ENCODE assay signal across 10 cellular contexts in the genomic region with DNA sequence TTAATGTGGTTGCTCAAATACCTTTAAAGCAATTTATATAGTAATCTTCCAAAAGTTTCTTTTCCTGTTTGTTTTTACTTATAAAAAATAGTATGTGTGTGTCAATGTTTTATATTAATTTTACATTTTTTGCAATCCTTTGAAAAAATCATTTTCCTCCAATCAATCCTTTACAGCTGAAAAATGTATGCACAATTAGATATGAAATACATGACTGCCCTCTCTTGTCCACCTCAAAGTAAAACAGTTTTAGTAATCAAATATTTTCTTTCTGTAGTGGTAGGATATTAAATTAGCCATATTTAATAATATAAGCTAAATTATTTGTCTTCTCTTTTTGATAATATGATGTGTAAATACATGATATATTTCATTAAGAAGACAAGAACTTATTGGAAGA.
A peak's percentile ranks its signal among the peaks of the same experiment; 100 is the strongest.
DNase-seq lines count a peak whose midpoint lies in the region; ATAC-seq, FAIRE-seq and TF ChIP-seq lines count a peak whose summit lies in the region.
"Had no signal": no experiment of that assay in that cellular context is flagged by ENCODE, and none has a peak within 500 bp of the region (broad histone marks: within the 10 kb centered on the region; RNA-seq: fewer than 3 reads in every experiment).

No MANE protein-coding gene starts in this region.

- H3K4me1 ChIP-seq in Peyer's patch: no peaks in the 10 kb centered on the region

- H3K36me3 ChIP-seq in Peyer's patch (no peaks in the 10 kb centered on the region), H7 (replicated peaks; ENCODE audit: control insufficient read depth, insufficient read depth, low read length) (no peaks in the 10 kb centered on the region)

- no peak overlapping the region for H3K27ac ChIP-seq in Peyer's patch

- H3K27me3 ChIP-seq in Peyer's patch: no peaks in the 10 kb centered on the region
- H3K27me3 ChIP-seq in H7 (ENCODE audit: control insufficient read depth, insufficient read depth, low read length): no peaks in the 10 kb centered on the region

- TF ChIP-seq POLR2A in Peyer's patch (IDR thresholded peaks at IDR 0.05): no peak

- H3K9me3 ChIP-seq in Peyer's patch: no peaks in the 10 kb centered on the region

- FAIRE-seq in A204.1 (lab: Jason Lieb, UNC): peak; percentile 93
- FAIRE-seq in GM18507 (lab: Jason Lieb, UNC): peak; percentile 62
- FAIRE-seq in urothelium cell line (lab: Jason Lieb, UNC): no peak

- no peak overlapping the region for H3K4me3 ChIP-seq in Peyer's patch
- no peak overlapping the region for H3K4me3 ChIP-seq in H7 (ENCODE audit: insufficient read depth, low read depth, low read length)

- no peak for DNase-seq in GM18507 (ENCODE audit: extremely low spot score, insufficient read length, low read depth)
- no peak for DNase-seq in Peyer's patch
- peak; percentile 72 for DNase-seq in fibroblast of peridontal ligament (ENCODE audit: extremely low read depth)
- DNase-seq in activated T-cell treated with anti-CD3 and anti-CD28 coated beads, Interleukin-2, amount 50 U/mL, for 1 hour: no peak
- no peak for DNase-seq in H7
- DNase-seq in urothelium cell line (ENCODE audit: low spot score): no peak
- DNase-seq: activated CD4-positive, alpha-beta T cell treated with anti-CD3 and anti-CD28 coated beads, Interleukin-2, amount 10 ng/mL, durations not matched to agents 7 days and 5 days; naive thymus-derived CD8-positive, alpha-beta T cell had no signal

- ATAC-seq in HG02623 (IDR thresholded peaks at IDR 0.05; ENCODE audit: unreplicated experiment): no peak
- ATAC-seq: naive thymus-derived CD8-positive, alpha-beta T cell had no signal

- TF ChIP-seq CTCF in Peyer's patch (IDR thresholded peaks at IDR 0.05): peak in 4 of 6 experiments; percentile 17 to 49 (median 36)
